Comparison of ENCODE assay signal across 14 cellular contexts in genomic region chr10:62005687-62006086, GRCh38.
DNase-seq lines count a peak whose midpoint lies in the region; ATAC-seq and TF ChIP-seq lines count a peak whose summit lies in the region.
"Had no signal": no experiment of that assay in that cellular context is flagged by ENCODE, and none has a peak within 500 bp of the region (broad histone marks: within the 10 kb centered on the region; RNA-seq: fewer than 3 reads in every experiment).

No MANE protein-coding gene starts in this region.

- POLR2A ChIA-PET in activated CD4-positive, alpha-beta memory T cell treated with anti-CD3 and anti-CD28 coated beads for 36 hours (lab: Charles Lee) = no interaction called here
- POLR2A ChIA-PET in activated CD4-positive, alpha-beta memory T cell treated with anti-CD3 and anti-CD28 coated beads, Interleukin-2, amount 10 ng/mL, durations not matched to agents 7 days and 5 days (lab: Charles Lee) = interaction anchor here (1.3 kb wide), 1 partner anchor 103 kb away, joined by 5 read pairs; no protein-coding TSS in a partner anchor

- H3K9ac ChIP-seq in smooth muscle cell (ENCODE audit: low read depth) (no peak overlapping the region), colonic mucosa (ENCODE audit: low read depth in 2 of 2, low read length in 2 of 2) (no peak overlapping the region)

- H3K4me3 Mint-ChIP-seq in activated CD4-positive, alpha-beta memory T cell treated with anti-CD3 and anti-CD28 coated beads for 36 hours = no peak overlapping the region
- no peak overlapping the region for H3K4me3 Mint-ChIP-seq in activated CD4-positive, alpha-beta memory T cell treated with anti-CD3 and anti-CD28 coated beads, Interleukin-2, amount 10 ng/mL, durations not matched to agents 7 days and 5 days
- H3K4me3 Mint-ChIP-seq: naive thymus-derived CD8-positive, alpha-beta T cell; stimulated activated naive CD8-positive, alpha-beta T cell treated with anti-CD3 and anti-CD28 coated beads, Interleukin-15, amount 100 ng/mL, for 72 hours had no signal

- no peak overlapping the region for H3K4me2 ChIP-seq in hepatocyte
- peak overlapping the region; percentile 3 for H3K4me2 ChIP-seq in smooth muscle cell
- H3K4me2 ChIP-seq: A549 had no signal

- no peaks in the 10 kb centered on the region for H3K27me3 Mint-ChIP-seq in activated CD4-positive, alpha-beta memory T cell treated with anti-CD3 and anti-CD28 coated beads for 36 hours
- no peaks in the 10 kb centered on the region for H3K27me3 Mint-ChIP-seq in activated CD4-positive, alpha-beta memory T cell treated with anti-CD3 and anti-CD28 coated beads, Interleukin-2, amount 10 ng/mL, durations not matched to agents 7 days and 5 days
- H3K27me3 Mint-ChIP-seq: naive thymus-derived CD8-positive, alpha-beta T cell; stimulated activated naive CD8-positive, alpha-beta T cell treated with anti-CD3 and anti-CD28 coated beads, Interleukin-15, amount 100 ng/mL, for 72 hours had no signal

- peaks cover 84% of the 10 kb centered on the region for H3K4me1 Mint-ChIP-seq in activated CD4-positive, alpha-beta memory T cell treated with anti-CD3 and anti-CD28 coated beads for 36 hours (ENCODE audit: low read depth)
- H3K4me1 Mint-ChIP-seq in activated CD4-positive, alpha-beta memory T cell treated with anti-CD3 and anti-CD28 coated beads, Interleukin-2, amount 10 ng/mL, durations not matched to agents 7 days and 5 days = peaks cover 54% of the 10 kb centered on the region

- H3K9me3 Mint-ChIP-seq in activated CD4-positive, alpha-beta memory T cell treated with anti-CD3 and anti-CD28 coated beads for 36 hours = no peaks in the 10 kb centered on the region
- H3K9me3 Mint-ChIP-seq in activated CD4-positive, alpha-beta memory T cell treated with anti-CD3 and anti-CD28 coated beads, Interleukin-2, amount 10 ng/mL, durations not matched to agents 7 days and 5 days = peaks cover 2% of the 10 kb centered on the region
- H3K9me3 Mint-ChIP-seq: naive thymus-derived CD8-positive, alpha-beta T cell; stimulated activated naive CD8-positive, alpha-beta T cell treated with anti-CD3 and anti-CD28 coated beads, Interleukin-15, amount 100 ng/mL, for 72 hours had no signal

- TF ChIP-seq CTCF in hepatocyte (IDR thresholded peaks at IDR 0.05; ENCODE audit: poor library complexity) = no peak
- no peak for TF ChIP-seq CTCF in smooth muscle cell (IDR thresholded peaks at IDR 0.05; ENCODE audit: borderline replicate concordance, insufficient read depth, poor library complexity, severe bottlenecking)
- no peak for TF ChIP-seq CTCF in colonic mucosa (IDR thresholded peaks at IDR 0.05)

- 60% methylated on average over 3 of the region's 3 CpGs for WGBS in hepatocyte (ENCODE audit: low lambda C conversion rate, missing lambda C conversion rate)
- 74% methylated on average over 3 of the region's 3 CpGs for WGBS in smooth muscle cell (ENCODE audit: low lambda C conversion rate)

- H3K27me3 ChIP-seq in hepatocyte (no peaks in the 10 kb centered on the region), smooth muscle cell (ENCODE audit: low read depth) (no peaks in the 10 kb centered on the region), colonic mucosa (no peaks in the 10 kb centered on the region)

- intact Hi-C loops in activated CD4-positive, alpha-beta memory T cell treated with anti-CD3 and anti-CD28 coated beads for 36 hours (cut with micrococcal nuclease) = no loop called here
- intact Hi-C loops in colonic mucosa (cut with DNase I) = no loop called here

- no peaks in the 10 kb centered on the region for H4K20me1 ChIP-seq in hepatocyte (ENCODE audit: insufficient read depth, poor library complexity, severe bottlenecking)
- H4K20me1 ChIP-seq in smooth muscle cell (ENCODE audit: low read depth) = peaks cover 59% of the 10 kb centered on the region

- H3K27ac Mint-ChIP-seq in activated CD4-positive, alpha-beta memory T cell treated with anti-CD3 and anti-CD28 coated beads for 36 hours = peak overlapping the region; percentile 67
- no peak overlapping the region for H3K27ac Mint-ChIP-seq in activated CD4-positive, alpha-beta memory T cell treated with anti-CD3 and anti-CD28 coated beads, Interleukin-2, amount 10 ng/mL, durations not matched to agents 7 days and 5 days
- H3K27ac Mint-ChIP-seq: stimulated activated naive CD8-positive, alpha-beta T cell treated with anti-CD3 and anti-CD28 coated beads, Interleukin-15, amount 100 ng/mL, for 72 hours had no signal

- H3K79me2 ChIP-seq in hepatocyte = peaks cover 93% of the 10 kb centered on the region
- H3K79me2 ChIP-seq in smooth muscle cell (ENCODE audit: low read depth) = peaks cover 53% of the 10 kb centered on the region

- no peak overlapping the region for H3K4me3 ChIP-seq in hepatocyte
- H3K4me3 ChIP-seq in smooth muscle cell = no peak overlapping the region
- H3K4me3 ChIP-seq in colonic mucosa = no peak overlapping the region
- H3K4me3 ChIP-seq: A549 had no signal

- H3K9me3 ChIP-seq in hepatocyte (ENCODE audit: low read depth) (no peaks in the 10 kb centered on the region), smooth muscle cell (replicated peaks; ENCODE audit: low read depth) (no peaks in the 10 kb centered on the region), colonic mucosa (no peaks in the 10 kb centered on the region)
- H3K9me3 ChIP-seq: A549 had no signal

- H3K4me1 ChIP-seq in hepatocyte (ENCODE audit: insufficient read depth) (peaks cover 5% of the 10 kb centered on the region), smooth muscle cell (ENCODE audit: low read depth) (no peaks in the 10 kb centered on the region), colonic mucosa (peaks cover 5% of the 10 kb centered on the region)
- H3K4me1 ChIP-seq: A549 had no signal

- CTCF ChIA-PET in activated CD4-positive, alpha-beta memory T cell treated with anti-CD3 and anti-CD28 coated beads for 36 hours (lab: Charles Lee) = no interaction called here
- CTCF ChIA-PET in activated CD4-positive, alpha-beta memory T cell treated with anti-CD3 and anti-CD28 coated beads, Interleukin-2, amount 10 ng/mL, durations not matched to agents 7 days and 5 days (lab: Charles Lee) = no interaction called here

- H3K36me3 Mint-ChIP-seq in activated CD4-positive, alpha-beta memory T cell treated with anti-CD3 and anti-CD28 coated beads for 36 hours = peaks cover 74% of the 10 kb centered on the region
- H3K36me3 Mint-ChIP-seq in activated CD4-positive, alpha-beta memory T cell treated with anti-CD3 and anti-CD28 coated beads, Interleukin-2, amount 10 ng/mL, durations not matched to agents 7 days and 5 days (ENCODE audit: low read depth) = peaks cover 86% of the 10 kb centered on the region

- H3K27ac ChIP-seq in hepatocyte (peak overlapping the region; percentile 31), smooth muscle cell (ENCODE audit: low read depth) (peak overlapping the region; percentile 22), caudate nucleus (ENCODE audit: low read depth, low read length) (no peak overlapping the region), colonic mucosa (no peak overlapping the region)
- H3K27ac ChIP-seq: A549, WERI-Rb-1 had no signal

- ATAC-seq in SK-N-SH treated with all-trans-retinoic acid at 6 μM for 48 hours = no peak
- ATAC-seq: A549; naive thymus-derived CD8-positive, alpha-beta T cell; stimulated activated naive CD8-positive, alpha-beta T cell treated with anti-CD3 and anti-CD28 coated beads, Interleukin-15, amount 100 ng/mL, for 72 hours had no signal

- H2AFZ ChIP-seq in hepatocyte (no peak overlapping the region), smooth muscle cell (ENCODE audit: low read depth) (no peak overlapping the region)

- no peaks in the 10 kb centered on the region for H3K9me2 ChIP-seq in hepatocyte (replicated peaks; ENCODE audit: insufficient read depth)

- H3K36me3 ChIP-seq in hepatocyte (replicated peaks; ENCODE audit: insufficient read depth, low read depth) (no peaks in the 10 kb centered on the region), smooth muscle cell (ENCODE audit: low read depth) (no peaks in the 10 kb centered on the region), colonic mucosa (no peaks in the 10 kb centered on the region)
- H3K36me3 ChIP-seq: WERI-Rb-1 had no signal

- no peak for DNase-seq in activated CD4-positive, alpha-beta memory T cell treated with anti-CD3 and anti-CD28 coated beads for 36 hours
- no peak for DNase-seq in activated CD4-positive, alpha-beta memory T cell treated with anti-CD3 and anti-CD28 coated beads, Interleukin-2, amount 10 ng/mL, durations not matched to agents 7 days and 5 days
- no peak for DNase-seq in hepatocyte (ENCODE audit: low spot score)
- no peak for DNase-seq in smooth muscle cell (lab: John Stamatoyannopoulos, UW; ENCODE audit: unreplicated experiment)
- no peak for DNase-seq in NCI-H2196 (lab: John Stamatoyannopoulos, UW; ENCODE audit: unreplicated experiment)
- DNase-seq in caudate nucleus (lab: John Stamatoyannopoulos, UW) = no peak
- DNase-seq in colonic mucosa = no peak
- DNase-seq: left cardiac atrium; naive thymus-derived CD8-positive, alpha-beta T cell; NCI-H1105 treated with DMSO at 0.1 percent for 48 hours; stimulated activated naive CD8-positive, alpha-beta T cell treated with anti-CD3 and anti-CD28 coated beads, Interleukin-15, amount 100 ng/mL, for 72 hours; WERI-Rb-1 had no signal

- no peaks in the 10 kb centered on the region for H3F3A ChIP-seq in smooth muscle cell (ENCODE audit: low read depth)

TF ChIP-seq in SK-N-SH treated with all-trans-retinoic acid at 6 μM for 48 hours, 23 proteins besides CTCF, POLR2A, EP300 and RAD21:
- 0 out of 2 replicates have a peak, but pooled peaks have one; percentile 14 for TF ChIP-seq ISL1 (CRISPR knock-in tag; IDR thresholded peaks at IDR 0.05)
- TF ChIP-seq, protein P1, sequence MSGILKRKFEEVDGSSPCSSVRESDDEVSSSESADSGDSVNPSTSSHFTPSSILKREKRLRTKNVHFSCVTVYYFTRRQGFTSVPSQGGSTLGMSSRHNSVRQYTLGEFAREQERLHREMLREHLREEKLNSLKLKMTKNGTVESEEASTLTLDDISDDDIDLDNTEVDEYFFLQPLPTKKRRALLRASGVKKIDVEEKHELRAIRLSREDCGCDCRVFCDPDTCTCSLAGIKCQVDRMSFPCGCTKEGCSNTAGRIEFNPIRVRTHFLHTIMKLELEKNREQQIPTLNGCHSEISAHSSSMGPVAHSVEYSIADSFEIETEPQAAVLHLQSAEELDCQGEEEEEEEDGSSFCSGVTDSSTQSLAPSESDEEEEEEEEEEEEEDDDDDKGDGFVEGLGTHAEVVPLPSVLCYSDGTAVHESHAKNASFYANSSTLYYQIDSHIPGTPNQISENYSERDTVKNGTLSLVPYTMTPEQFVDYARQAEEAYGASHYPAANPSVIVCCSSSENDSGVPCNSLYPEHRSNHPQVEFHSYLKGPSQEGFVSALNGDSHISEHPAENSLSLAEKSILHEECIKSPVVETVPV (CRISPR knock-in tag; IDR thresholded peaks at IDR 0.05) = no peak

Comparison
In these comparisons a context has a peak if more than half of its experiments do, and no peak if none do; other contexts are left out.
1. H3K27ac ChIP-seq: peak in hepatocyte (single experiment) and smooth muscle cell (single experiment); none in caudate nucleus (single experiment) and colonic mucosa (single experiment).